8 cellular contexts compared by ENCODE assay signal in the genomic region with DNA sequence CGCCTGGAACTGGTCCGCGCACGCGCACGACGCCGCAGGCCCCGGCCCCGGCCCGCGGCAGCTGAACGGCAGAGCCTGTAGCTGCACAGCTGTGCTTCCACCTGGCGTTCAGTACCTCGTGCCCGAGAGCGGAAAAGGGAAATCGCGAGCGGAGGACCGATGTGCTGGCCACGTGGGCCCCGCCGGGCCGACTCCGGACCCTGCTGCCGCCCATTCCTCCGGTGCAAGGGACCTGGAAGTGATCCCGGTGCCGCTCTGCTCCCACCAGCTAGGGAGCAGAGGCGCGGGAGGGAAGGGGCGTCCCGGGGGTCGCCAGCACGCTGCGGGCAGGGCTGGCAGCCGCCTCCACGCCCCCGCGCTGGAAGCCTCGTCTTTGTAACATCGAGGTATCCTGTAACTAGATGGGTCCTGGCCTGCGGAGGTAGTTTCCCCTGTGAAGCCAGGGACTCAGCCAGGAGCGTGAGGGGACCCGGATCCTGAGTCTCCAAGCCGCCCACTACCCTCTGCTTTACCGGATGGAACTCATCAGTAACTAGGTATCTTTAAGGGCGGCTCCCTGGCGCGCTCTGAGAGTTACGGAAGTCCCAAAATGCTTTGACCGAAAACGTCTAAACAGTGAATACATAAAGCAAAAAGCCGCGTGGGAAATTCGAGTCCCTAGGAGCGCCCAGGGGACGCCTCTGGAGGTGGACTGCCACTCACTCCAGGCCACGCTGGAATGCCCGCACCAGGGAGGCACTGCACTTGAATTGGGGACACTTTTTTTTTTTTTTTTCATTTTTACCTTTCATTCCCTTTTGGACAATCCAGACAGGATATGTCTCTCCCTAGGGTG.
DNase-seq lines count a peak whose midpoint lies in the region; ATAC-seq and TF ChIP-seq lines count a peak whose summit lies in the region.

No MANE protein-coding gene starts in this region.

- TF ChIP-seq CTCF in GM13976 (IDR thresholded peaks at IDR 0.05; ENCODE audit: borderline replicate concordance, control extremely low read depth, extremely low read depth, insufficient read depth, missing control alignments) (peak; percentile 31), astrocyte of the cerebellum (IDR thresholded peaks at IDR 0.05; ENCODE audit: low read depth, low read length, missing control alignments) (peak; percentile 6)

- ATAC-seq in HG02759 (IDR thresholded peaks at IDR 0.05; ENCODE audit: unreplicated experiment) = peak; percentile 64

- peak overlapping the region; percentile 57 for H3K4me3 ChIP-seq in astrocyte of the cerebellum (ENCODE audit: low read depth, low read length)

- in situ Hi-C loops in GM13976 (cut with MboI; ENCODE audit: low sequenced_read_pairs, unreplicated experiment) (no loop called here), astrocyte of the cerebellum (cut with HindIII; ENCODE audit: low sequenced_read_pairs) (loop anchor here (5.0 kb wide), 1 partner anchor 218 kb away; no protein-coding TSS in a partner anchor)

- DNase-seq in GM13976 (ENCODE audit: low spot score) = peak; percentile 72
- DNase-seq in NCI-H128 (lab: John Stamatoyannopoulos, UW; ENCODE audit: unreplicated experiment) = peak; percentile 68
- peak; percentile 35 to 95 (median 90) for DNase-seq in T-helper 1 cell
- peak; percentile 53 for DNase-seq in astrocyte of the cerebellum (ENCODE audit: low read depth)
- DNase-seq in iPS-NIHi7 (ENCODE audit: extremely low spot score) = peak; percentile 96
- peak; percentile 93 for DNase-seq in stimulated activated CD4-positive, alpha-beta T cell treated with anti-CD3 and anti-CD28 coated beads, Interleukin-12 subunit alpha, Interleukin-12 subunit beta, amount 100 ng/mL, for 4 hours
- no peak for DNase-seq in glomerular visceral epithelial cell (ENCODE audit: extremely low spot score)
